In the genomic region with DNA sequence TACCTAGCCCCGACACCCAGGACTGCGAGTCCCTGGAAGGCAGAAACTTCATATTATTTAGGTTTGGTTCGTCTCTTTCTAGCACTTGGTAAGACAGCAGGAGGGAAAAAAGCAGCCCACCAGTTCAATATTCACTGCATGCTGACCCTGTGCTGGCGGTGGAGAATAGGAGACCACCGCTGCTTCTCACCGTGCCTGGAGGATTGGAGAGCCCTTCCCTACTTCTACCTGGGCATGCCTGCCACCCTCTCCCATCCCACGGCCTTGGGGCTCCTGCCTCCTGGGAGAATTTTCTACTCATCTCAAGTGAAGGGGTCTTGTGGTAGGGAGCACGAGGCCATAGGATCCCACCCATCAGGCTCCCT, we compare ENCODE assay signal across 18 cellular contexts. TPM values are rescaled to one million over a fixed set of nuclear protein-coding genes. Genes with fewer than 3 reads are reported as not detected.
"Had no signal": no experiment of that assay in that cellular context is flagged by ENCODE, and none has a peak within 500 bp of the region (broad histone marks: within the 10 kb centered on the region; RNA-seq: fewer than 3 reads in every experiment).

No MANE protein-coding gene starts in this region.

- H3K27ac Mint-ChIP-seq: activated CD4-positive, alpha-beta memory T cell treated with anti-CD3 and anti-CD28 coated beads for 36 hours; activated CD4-positive, alpha-beta T cell treated with anti-CD3 and anti-CD28 coated beads for 36 hours; activated CD8-positive, alpha-beta memory T cell treated with anti-CD3 and anti-CD28 coated beads, Interleukin-2, amount 10 ng/mL, durations not matched to agents 7 days and 5 days; activated naive CD4-positive, alpha-beta T cell treated with anti-CD3 and anti-CD28 coated beads, Interleukin-2, amount 50 U/mL, for 24 hours; progenitor cell of endocrine pancreas had no signal

- H3K9me3 ChIP-seq: adrenal gland, right lobe of liver, uterus had no signal

- H3K4me3 ChIP-seq: adrenal gland, right lobe of liver, uterus had no signal

- H3K27me3 Mint-ChIP-seq: activated CD4-positive, alpha-beta memory T cell treated with anti-CD3 and anti-CD28 coated beads for 36 hours; activated CD4-positive, alpha-beta T cell treated with anti-CD3 and anti-CD28 coated beads for 36 hours; activated CD8-positive, alpha-beta memory T cell treated with anti-CD3 and anti-CD28 coated beads, Interleukin-2, amount 10 ng/mL, durations not matched to agents 7 days and 5 days; activated naive CD4-positive, alpha-beta T cell treated with anti-CD3 and anti-CD28 coated beads, Interleukin-2, amount 50 U/mL, for 24 hours; progenitor cell of endocrine pancreas had no signal

- DNase-seq: activated CD4-positive, alpha-beta memory T cell treated with anti-CD3 and anti-CD28 coated beads for 36 hours; activated CD4-positive, alpha-beta T cell treated with anti-CD3 and anti-CD28 coated beads for 36 hours; activated CD8-positive, alpha-beta memory T cell treated with anti-CD3 and anti-CD28 coated beads, Interleukin-2, amount 10 ng/mL, durations not matched to agents 7 days and 5 days; activated T-cell treated with anti-CD3 and anti-CD28 coated beads, Interleukin-2, amount 50 U/mL, for 1 hour; caudate nucleus; foreskin keratinocyte; mesenchymal stem cell; occipital lobe; stimulated activated CD4-positive, alpha-beta T cell treated with anti-CD3 and anti-CD28 coated beads, Interleukin-1b, Interleukin-23, amount 100 ng/mL, for 48 hours; T-helper 2 cell; uterus had no signal

- H3K9me3 Mint-ChIP-seq: activated CD4-positive, alpha-beta memory T cell treated with anti-CD3 and anti-CD28 coated beads for 36 hours; activated naive CD4-positive, alpha-beta T cell treated with anti-CD3 and anti-CD28 coated beads, Interleukin-2, amount 50 U/mL, for 24 hours; nephron had no signal

- H3K27me3 ChIP-seq: adrenal gland, foreskin keratinocyte, right lobe of liver, uterus had no signal

- H3K36me3 ChIP-seq: uterus had no signal

- ATAC-seq: activated CD4-positive, alpha-beta T cell treated with anti-CD3 and anti-CD28 coated beads for 36 hours; activated CD8-positive, alpha-beta memory T cell treated with anti-CD3 and anti-CD28 coated beads, Interleukin-2, amount 10 ng/mL, durations not matched to agents 7 days and 5 days; foreskin keratinocyte had no signal

- H3K27ac ChIP-seq: foreskin keratinocyte, uterus had no signal

- H3K4me3 Mint-ChIP-seq: activated CD4-positive, alpha-beta memory T cell treated with anti-CD3 and anti-CD28 coated beads for 36 hours; activated CD4-positive, alpha-beta T cell treated with anti-CD3 and anti-CD28 coated beads for 36 hours; activated CD8-positive, alpha-beta memory T cell treated with anti-CD3 and anti-CD28 coated beads, Interleukin-2, amount 10 ng/mL, durations not matched to agents 7 days and 5 days; activated naive CD4-positive, alpha-beta T cell treated with anti-CD3 and anti-CD28 coated beads, Interleukin-2, amount 50 U/mL, for 24 hours had no signal

RNA-seq across cellular contexts. Expression of a gene that starts 38.4 kb away (rescaled TPM):
- total RNA-seq: activated CD4-positive, alpha-beta memory T cell treated with anti-CD3 and anti-CD28 coated beads for 36 hours; activated CD4-positive, alpha-beta T cell treated with anti-CD3 and anti-CD28 coated beads for 36 hours; activated CD8-positive, alpha-beta memory T cell treated with anti-CD3 and anti-CD28 coated beads, Interleukin-2, amount 10 ng/mL, durations not matched to agents 7 days and 5 days; endothelial cell of umbilical vein; foreskin keratinocyte; occipital lobe; progenitor cell of endocrine pancreas; right lobe of liver had no signal
- polyA plus RNA-seq: endothelial cell of umbilical vein, foreskin keratinocyte had no signal

RNA-seq across cellular contexts. Expression of a gene that starts 47.2 kb away (rescaled TPM):
- total RNA-seq: activated CD4-positive, alpha-beta memory T cell treated with anti-CD3 and anti-CD28 coated beads for 36 hours; activated CD4-positive, alpha-beta T cell treated with anti-CD3 and anti-CD28 coated beads for 36 hours; activated CD8-positive, alpha-beta memory T cell treated with anti-CD3 and anti-CD28 coated beads, Interleukin-2, amount 10 ng/mL, durations not matched to agents 7 days and 5 days; adrenal gland; endothelial cell of umbilical vein; foreskin keratinocyte; mucosa of gallbladder; progenitor cell of endocrine pancreas; uterus had no signal
- polyA plus RNA-seq: endothelial cell of umbilical vein, foreskin keratinocyte had no signal

RNA-seq across cellular contexts. Expression of a gene that starts 58.4 kb away (rescaled TPM):
- total RNA-seq: activated CD4-positive, alpha-beta memory T cell treated with anti-CD3 and anti-CD28 coated beads for 36 hours; activated CD4-positive, alpha-beta T cell treated with anti-CD3 and anti-CD28 coated beads for 36 hours; activated CD8-positive, alpha-beta memory T cell treated with anti-CD3 and anti-CD28 coated beads, Interleukin-2, amount 10 ng/mL, durations not matched to agents 7 days and 5 days; adrenal gland; endothelial cell of umbilical vein; foreskin keratinocyte; mucosa of gallbladder; uterus had no signal
- polyA plus RNA-seq: endothelial cell of umbilical vein, foreskin keratinocyte had no signal
